In the genomic region with DNA sequence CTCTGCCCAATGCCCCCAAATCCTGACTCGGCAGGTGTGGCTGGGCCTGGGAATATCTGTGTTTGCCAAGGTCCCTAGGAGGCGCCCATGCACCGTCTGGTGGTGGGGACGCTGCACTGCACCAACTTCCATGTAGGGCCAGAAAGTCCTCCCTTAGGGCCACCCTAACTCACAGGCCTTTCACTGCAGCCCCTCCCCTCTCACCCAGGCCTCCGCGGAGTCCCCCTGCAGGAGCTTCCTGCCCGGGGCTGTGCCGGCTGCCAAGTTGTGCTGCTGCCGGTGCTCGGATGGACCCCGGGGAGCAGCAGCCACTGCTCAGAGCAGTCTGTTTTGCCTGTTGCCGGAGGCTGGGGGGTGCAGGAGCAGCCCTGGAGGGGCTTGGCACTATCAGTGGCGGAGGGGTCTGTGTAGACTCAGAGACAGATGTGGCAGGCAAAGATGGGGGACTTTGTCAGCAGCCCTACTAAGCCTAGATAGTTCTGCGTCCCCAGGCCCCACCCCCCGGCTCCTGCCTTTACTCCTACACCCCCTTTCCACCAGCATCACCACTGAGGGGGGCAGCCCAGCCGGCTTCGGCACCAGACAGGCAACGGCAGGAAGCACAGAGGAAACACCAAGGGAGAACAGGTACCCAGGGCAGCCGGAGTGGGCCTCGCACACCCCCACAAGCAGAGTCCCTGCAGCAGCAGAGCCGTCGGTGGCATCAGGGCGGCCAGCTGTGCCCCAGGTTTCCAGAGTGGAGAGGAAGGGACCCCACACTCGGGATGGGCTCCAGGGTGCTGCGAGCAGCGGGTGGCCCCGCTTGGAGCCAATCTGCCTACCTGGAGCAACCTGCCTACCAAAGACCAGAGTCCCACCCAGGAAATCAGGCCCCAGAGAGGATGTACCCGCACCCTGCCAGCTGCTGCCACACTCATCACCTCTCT, we compare ENCODE assay signal across 8 cellular contexts.
DNase-seq lines count a peak whose midpoint lies in the region; ATAC-seq, FAIRE-seq and TF ChIP-seq lines count a peak whose summit lies in the region.

No MANE protein-coding gene starts in this region.

- ATAC-seq in HepG2 (peak; percentile 98), GM19023 (IDR thresholded peaks at IDR 0.05; ENCODE audit: unreplicated experiment) (no peak)

- H3K36me3 ChIP-seq in HepG2 (replicated peaks in 1 of 2; ENCODE audit: control insufficient read depth in 1 of 2, insufficient read depth in 2 of 2, low read length in 2 of 2), result no peaks in the 10 kb centered on the region

- H4K20me1 ChIP-seq in HepG2 (ENCODE audit: insufficient read depth, low read length), result no peaks in the 10 kb centered on the region

- DNase-seq in SKM-1 treated with dmso at 0.1 percent for 144 hours (lab: John Stamatoyannopoulos, UW; ENCODE audit: unreplicated experiment) (peak; percentile 5), SKM-1 (lab: John Stamatoyannopoulos, UW; ENCODE audit: unreplicated experiment) (no peak), NCI-H1092 treated with DMSO at 0.1 percent for 48 hours (lab: John Stamatoyannopoulos, UW) (peak; percentile 57), cerebellar cortex (ENCODE audit: low spot score) (peak; percentile 51), HepG2 (ENCODE audit: low spot score) (peak; percentile 32), ureter (ENCODE audit: low spot score) (peak; percentile 55)
- no peak for DNase-seq in activated naive CD4-positive, alpha-beta T cell treated with anti-CD3 and anti-CD28 coated beads, Interleukin-2, amount 50 U/mL, for 16 hours

- intact Hi-C loops in HepG2 (cut with micrococcal nuclease; ENCODE audit: unreplicated experiment), result no loop called here

- no peak overlapping the region for H3K9ac ChIP-seq in HepG2 (ENCODE audit: insufficient read depth, low read depth, low read length)

- no peak overlapping the region for H3K4me2 ChIP-seq in HepG2 (ENCODE audit: low read depth, low read length)

- peak; percentile 85 for TF ChIP-seq CTCF in HepG2 (CRISPR knock-in tag; IDR thresholded peaks at IDR 0.05)

- H3K4me3 ChIP-seq in HepG2 (replicated peaks in 1 of 3; ENCODE audit: insufficient read depth in 1 of 3, low read depth in 2 of 3, low read length in 3 of 3), result no peak overlapping the region

- no peak overlapping the region for H2AFZ ChIP-seq in HepG2 (ENCODE audit: low read length)

- CTCF ChIA-PET in HepG2 (lab: Yijun Ruan, JAX; ENCODE audit: low intra/inter-chr PET ratio, low total read pairs), result interaction anchor here (1.1 to 2.2 kb wide), 2 partner anchors 347 to 372 kb away, joined by 3 to 17 read pairs; no protein-coding TSS in a partner anchor

- H3K27me3 ChIP-seq in HepG2 (ENCODE audit: control insufficient read depth in 1 of 2, insufficient read depth in 2 of 2, low read length in 2 of 2), result peaks cover 7 to 50% of the 10 kb centered on the region in 2 experiments; a peak in 3 of 5 replicates

- no peaks in the 10 kb centered on the region for H3K4me1 ChIP-seq in HepG2 (ENCODE audit: insufficient read depth, low read length)

- H3K79me2 ChIP-seq in HepG2 (ENCODE audit: insufficient read depth, low read length), result no peaks in the 10 kb centered on the region

- in situ Hi-C loops in HepG2 (cut with HindIII; ENCODE audit: extremely low pct_ligation_motif_present, low pct_unique_long_range_greater_than_20kb), result loop anchor here (10.0 kb wide), 1 partner anchor 349 kb away; no protein-coding TSS in a partner anchor

- POLR2A ChIA-PET in HepG2 (lab: Yijun Ruan, JAX), result no interaction called here

- TF ChIP-seq POLR2A in HepG2 (IDR thresholded peaks at IDR 0.05; ENCODE audit: insufficient read depth in 1 of 2, low read depth in 2 of 2, low read length in 2 of 2), result no peak

- TF ChIP-seq EP300 in HepG2 (IDR thresholded peaks at IDR 0.05; ENCODE audit: low read depth in 2 of 2, low read length in 2 of 2), result no peak
- no peak for TF ChIP-seq EP300 in HepG2 (CRISPR knock-in tag; IDR thresholded peaks at IDR 0.05; ENCODE audit: borderline replicate concordance)

- 27% methylated on average over 5 of the region's 28 CpGs for WGBS in HepG2 (ENCODE audit: low lambda C conversion rate)

- no TSS peak for BruUV-seq in HepG2 (replicated peaks; lab: Mats Ljungman, UMichigan)

- peak; percentile 76 for TF ChIP-seq RAD21 in HepG2 (CRISPR knock-in tag; IDR thresholded peaks at IDR 0.05)

- FAIRE-seq in HepG2 (lab: Jason Lieb, UNC), result peak; percentile 18

- no peak overlapping the region for H3K27ac ChIP-seq in HepG2 (ENCODE audit: extremely low read length, insufficient read depth, low read length)

- H3K9me3 ChIP-seq in HepG2 (ENCODE audit: low read length), result no peaks in the 10 kb centered on the region

TF ChIP-seq in HepG2, 621 proteins besides CTCF, POLR2A, EP300 and RAD21 (continues in another document):
- TF ChIP-seq, protein P1, sequence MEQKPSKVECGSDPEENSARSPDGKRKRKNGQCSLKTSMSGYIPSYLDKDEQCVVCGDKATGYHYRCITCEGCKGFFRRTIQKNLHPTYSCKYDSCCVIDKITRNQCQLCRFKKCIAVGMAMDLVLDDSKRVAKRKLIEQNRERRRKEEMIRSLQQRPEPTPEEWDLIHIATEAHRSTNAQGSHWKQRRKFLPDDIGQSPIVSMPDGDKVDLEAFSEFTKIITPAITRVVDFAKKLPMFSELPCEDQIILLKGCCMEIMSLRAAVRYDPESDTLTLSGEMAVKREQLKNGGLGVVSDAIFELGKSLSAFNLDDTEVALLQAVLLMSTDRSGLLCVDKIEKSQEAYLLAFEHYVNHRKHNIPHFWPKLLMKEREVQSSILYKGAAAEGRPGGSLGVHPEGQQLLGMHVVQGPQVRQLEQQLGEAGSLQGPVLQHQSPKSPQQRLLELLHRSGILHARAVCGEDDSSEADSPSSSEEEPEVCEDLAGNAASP (CRISPR knock-in tag; IDR thresholded peaks at IDR 0.05; ENCODE audit: borderline replicate concordance), result no peak
- no peak for TF ChIP-seq KAT2B (IDR thresholded peaks at IDR 0.05; ENCODE audit: borderline replicate concordance, low read depth, low read length)
- TF ChIP-seq XRCC5 (optimal IDR thresholded peaks at IDR 0.05; ENCODE audit: low read length), result peak; percentile 51
- TF ChIP-seq, protein P2, sequence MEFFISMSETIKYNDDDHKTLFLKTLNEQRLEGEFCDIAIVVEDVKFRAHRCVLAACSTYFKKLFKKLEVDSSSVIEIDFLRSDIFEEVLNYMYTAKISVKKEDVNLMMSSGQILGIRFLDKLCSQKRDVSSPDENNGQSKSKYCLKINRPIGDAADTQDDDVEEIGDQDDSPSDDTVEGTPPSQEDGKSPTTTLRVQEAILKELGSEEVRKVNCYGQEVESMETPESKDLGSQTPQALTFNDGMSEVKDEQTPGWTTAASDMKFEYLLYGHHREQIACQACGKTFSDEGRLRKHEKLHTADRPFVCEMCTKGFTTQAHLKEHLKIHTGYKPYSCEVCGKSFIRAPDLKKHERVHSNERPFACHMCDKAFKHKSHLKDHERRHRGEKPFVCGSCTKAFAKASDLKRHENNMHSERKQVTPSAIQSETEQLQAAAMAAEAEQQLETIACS (CRISPR knock-in tag; IDR thresholded peaks at IDR 0.05), result no peak
- TF ChIP-seq, protein P3, sequence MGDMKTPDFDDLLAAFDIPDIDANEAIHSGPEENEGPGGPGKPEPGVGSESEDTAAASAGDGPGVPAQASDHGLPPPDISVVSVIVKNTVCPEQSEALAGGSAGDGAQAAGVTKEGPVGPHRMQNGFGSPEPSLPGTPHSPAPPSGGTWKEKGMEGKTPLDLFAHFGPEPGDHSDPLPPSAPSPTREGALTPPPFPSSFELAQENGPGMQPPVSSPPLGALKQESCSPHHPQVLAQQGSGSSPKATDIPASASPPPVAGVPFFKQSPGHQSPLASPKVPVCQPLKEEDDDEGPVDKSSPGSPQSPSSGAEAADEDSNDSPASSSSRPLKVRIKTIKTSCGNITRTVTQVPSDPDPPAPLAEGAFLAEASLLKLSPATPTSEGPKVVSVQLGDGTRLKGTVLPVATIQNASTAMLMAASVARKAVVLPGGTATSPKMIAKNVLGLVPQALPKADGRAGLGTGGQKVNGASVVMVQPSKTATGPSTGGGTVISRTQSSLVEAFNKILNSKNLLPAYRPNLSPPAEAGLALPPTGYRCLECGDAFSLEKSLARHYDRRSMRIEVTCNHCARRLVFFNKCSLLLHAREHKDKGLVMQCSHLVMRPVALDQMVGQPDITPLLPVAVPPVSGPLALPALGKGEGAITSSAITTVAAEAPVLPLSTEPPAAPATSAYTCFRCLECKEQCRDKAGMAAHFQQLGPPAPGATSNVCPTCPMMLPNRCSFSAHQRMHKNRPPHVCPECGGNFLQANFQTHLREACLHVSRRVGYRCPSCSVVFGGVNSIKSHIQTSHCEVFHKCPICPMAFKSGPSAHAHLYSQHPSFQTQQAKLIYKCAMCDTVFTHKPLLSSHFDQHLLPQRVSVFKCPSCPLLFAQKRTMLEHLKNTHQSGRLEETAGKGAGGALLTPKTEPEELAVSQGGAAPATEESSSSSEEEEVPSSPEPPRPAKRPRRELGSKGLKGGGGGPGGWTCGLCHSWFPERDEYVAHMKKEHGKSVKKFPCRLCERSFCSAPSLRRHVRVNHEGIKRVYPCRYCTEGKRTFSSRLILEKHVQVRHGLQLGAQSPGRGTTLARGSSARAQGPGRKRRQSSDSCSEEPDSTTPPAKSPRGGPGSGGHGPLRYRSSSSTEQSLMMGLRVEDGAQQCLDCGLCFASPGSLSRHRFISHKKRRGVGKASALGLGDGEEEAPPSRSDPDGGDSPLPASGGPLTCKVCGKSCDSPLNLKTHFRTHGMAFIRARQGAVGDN (CRISPR knock-in tag; IDR thresholded peaks at IDR 0.05), result peak; percentile 21; the same call in 1 of the 2 replicates
- no peak for TF ChIP-seq ZNF124 (CRISPR knock-in tag; IDR thresholded peaks at IDR 0.05)
- TF ChIP-seq ZNF441 (CRISPR knock-in tag; IDR thresholded peaks at IDR 0.05; ENCODE audit: borderline replicate concordance), result no peak
- peak; percentile 19 for TF ChIP-seq TBL1XR1 (IDR thresholded peaks at IDR 0.05; ENCODE audit: borderline replicate concordance, low read length, partially characterized antibody)
- TF ChIP-seq IRF1 (CRISPR knock-in tag; IDR thresholded peaks at IDR 0.05; ENCODE audit: low read depth), result no peak

Comparison
In these comparisons a context has a peak if more than half of its experiments do, and no peak if none do; other contexts are left out.
1. DNase-seq: peak in SKM-1 treated with dmso at 0.1 percent for 144 hours (single experiment), NCI-H1092 treated with DMSO at 0.1 percent for 48 hours (single experiment), cerebellar cortex (single experiment), HepG2 (single experiment) and ureter (single experiment); none in SKM-1 (single experiment) and activated naive CD4-positive, alpha-beta T cell treated with anti-CD3 and anti-CD28 coated beads, Interleukin-2, amount 50 U/mL, for 16 hours (single experiment).